ENCODE assay signal across 8 cellular contexts in the genomic region with DNA sequence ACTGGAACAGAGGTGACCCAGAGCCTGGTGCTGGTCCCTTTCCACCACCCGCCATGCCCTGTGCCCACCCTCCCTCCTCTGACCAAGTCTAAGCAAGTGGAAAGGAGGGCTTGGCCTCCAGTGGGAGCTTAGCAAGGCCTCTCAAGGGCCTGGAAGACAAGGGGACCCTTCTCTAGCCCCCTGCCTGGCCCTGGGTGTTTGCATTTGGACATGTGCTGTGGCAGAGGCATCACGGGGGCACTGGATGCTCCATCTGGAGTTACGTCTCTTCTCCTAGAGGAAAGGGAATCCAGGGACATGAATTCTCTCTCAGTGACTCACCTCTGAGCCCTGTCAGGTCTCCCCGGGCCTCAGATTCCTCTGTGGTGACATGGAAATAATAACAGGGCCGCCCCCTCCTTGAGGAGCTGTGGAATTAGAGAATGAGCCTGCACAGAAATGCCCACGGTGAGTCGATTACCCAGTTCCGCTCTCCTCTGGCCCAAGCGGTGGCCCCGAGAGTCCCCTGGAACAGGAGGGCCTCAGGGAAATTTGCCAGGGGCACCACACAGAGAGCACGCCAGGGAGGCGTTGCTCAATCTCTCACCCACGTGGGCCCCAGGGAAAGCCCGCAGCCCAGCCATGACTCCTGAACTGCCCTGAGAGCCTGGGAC.
DNase-seq lines count a peak whose midpoint lies in the region; ATAC-seq, FAIRE-seq and TF ChIP-seq lines count a peak whose summit lies in the region.

No MANE protein-coding gene starts in this region.

- DNase-seq in Daoy (ENCODE audit: low read depth), result peak; percentile 92
- peak; percentile 80 for DNase-seq in NCI-H460 (ENCODE audit: extremely low read depth, low read depth)
- DNase-seq in fibroblast of peridontal ligament (ENCODE audit: extremely low read depth), result peak; percentile 85
- DNase-seq in pancreas, result peak in 5 of 6 donors; percentile 36 to 67 (median 49)
- DNase-seq in BE2C, result no peak
- no peak for DNase-seq in SHP77 treated with DMSO at 0.1 percent for 48 hours (lab: John Stamatoyannopoulos, UW)

- no peak for FAIRE-seq in pancreas (lab: Jason Lieb, UNC)

- ATAC-seq in pancreas (peak; percentile 69 to 82 (median 75)), GM19467 (IDR thresholded peaks at IDR 0.05; ENCODE audit: unreplicated experiment) (no peak), HG03469 (IDR thresholded peaks at IDR 0.05; ENCODE audit: unreplicated experiment) (no peak)

- H3K9me3 ChIP-seq in pancreas (no peaks in the 10 kb centered on the region), BE2C (no peaks in the 10 kb centered on the region)

- H3K27me3 ChIP-seq in pancreas, result no peaks in the 10 kb centered on the region
- H3K27me3 ChIP-seq in BE2C, result no peaks in the 10 kb centered on the region

- peak overlapping the region in 3 of 4 donors; percentile 16 to 17 (median 17) for H3K27ac ChIP-seq in pancreas

- H3K4me3 ChIP-seq in pancreas, result no peak overlapping the region
- H3K4me3 ChIP-seq in BE2C (ENCODE audit: low read depth, low read length), result no peak overlapping the region

- TF ChIP-seq CTCF in pancreas (IDR thresholded peaks at IDR 0.05), result no peak
- TF ChIP-seq CTCF in BE2C (IDR thresholded peaks at IDR 0.05; ENCODE audit: low read depth, low read length), result no peak

- H3K4me1 ChIP-seq in pancreas, result no peaks in the 10 kb centered on the region
- no peaks in the 10 kb centered on the region; the same call in 1 of the 2 replicates for H3K4me1 ChIP-seq in BE2C

- 64 to 67% methylated on average over 14 of the region's 14 CpGs for WGBS in pancreas, 2 donors

- intact Hi-C loops in pancreas (cut with DNase I), result no loop called here

- H3K36me3 ChIP-seq in pancreas (no peaks in the 10 kb centered on the region), BE2C (no peaks in the 10 kb centered on the region)

Comparison
In these comparisons a context has a peak if more than half of its experiments do, and no peak if none do; other contexts are left out.
1. DNase-seq: peak in Daoy (single experiment), NCI-H460 (single experiment), fibroblast of peridontal ligament (single experiment) and pancreas (5 of 6); none in BE2C (single experiment) and SHP77 treated with DMSO at 0.1 percent for 48 hours (single experiment).
2. ATAC-seq: peak in pancreas (4 of 4); none in GM19467 (single experiment) and HG03469 (single experiment).